ENCODE assay signal across 20 cellular contexts in the genomic region with DNA sequence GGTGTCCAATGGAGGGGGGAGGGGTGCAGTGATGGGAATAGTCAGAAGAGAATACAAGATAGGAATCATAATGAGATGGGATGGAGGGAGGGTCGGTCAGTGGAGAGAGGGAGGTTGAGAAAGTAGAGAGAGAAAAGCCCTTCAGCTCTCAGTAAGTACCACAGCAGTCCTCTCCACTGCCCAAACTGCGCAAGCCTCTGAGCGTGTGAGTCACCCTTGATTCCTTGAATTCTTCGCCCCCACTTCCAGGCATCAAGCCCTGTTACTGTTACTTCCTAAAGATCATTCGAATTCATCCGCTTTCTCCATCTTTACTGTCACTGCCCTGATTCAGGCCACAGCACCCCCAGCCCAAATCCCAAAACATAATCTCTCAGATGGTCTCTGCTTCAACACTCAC. TPM values are rescaled to one million over a fixed set of nuclear protein-coding genes. Genes with fewer than 3 reads are reported as not detected.
DNase-seq lines count a peak whose midpoint lies in the region; ATAC-seq, FAIRE-seq and TF ChIP-seq lines count a peak whose summit lies in the region.
"Had no signal": no experiment of that assay in that cellular context is flagged by ENCODE, and none has a peak within 500 bp of the region (broad histone marks: within the 10 kb centered on the region; RNA-seq: fewer than 3 reads in every experiment).

No MANE protein-coding gene starts in this region.

- H3K9me3 Mint-ChIP-seq in HFFc6 (no peaks in the 10 kb centered on the region), natural killer cell (no peaks in the 10 kb centered on the region)
- H3K9me3 Mint-ChIP-seq: type B pancreatic cell had no signal

- intact Hi-C loops in kidney (cut with DNase I), result no loop called here
- intact Hi-C loops in natural killer cell (cut with micrococcal nuclease), result no loop called here

- no peak for FAIRE-seq in kidney (lab: Jason Lieb, UNC)

- H3K4me3 Mint-ChIP-seq in HFFc6, result peak overlapping the region; percentile 70
- no peak overlapping the region for H3K4me3 Mint-ChIP-seq in natural killer cell
- H3K4me3 Mint-ChIP-seq: activated CD8-positive, alpha-beta memory T cell treated with anti-CD3 and anti-CD28 coated beads, Interleukin-2, amount 10 ng/mL, durations not matched to agents 7 days and 5 days; brain; type B pancreatic cell; WTC11 had no signal

- peaks cover 35% of the 10 kb centered on the region for H3K27me3 ChIP-seq in AG04450 (ENCODE audit: control insufficient read depth, insufficient read depth, low read length)

- H3K4me3 ChIP-seq in AG04450 (ENCODE audit: low read depth, low read length) (no peak overlapping the region), kidney (ENCODE audit: low read length in 2 of 2) (no peak overlapping the region)

- POLR2A ChIA-PET in AG04450 (lab: Yijun Ruan, JAX), result no interaction called here

- H3K4me1 Mint-ChIP-seq in HFFc6 (ENCODE audit: low read depth), result peaks cover 24% of the 10 kb centered on the region
- H3K4me1 Mint-ChIP-seq in natural killer cell, result peaks cover 7 to 10% of the 10 kb centered on the region in 2 donors

- H3K36me3 Mint-ChIP-seq in HFFc6 (ENCODE audit: low read depth) (no peaks in the 10 kb centered on the region), natural killer cell (no peaks in the 10 kb centered on the region)
- H3K36me3 Mint-ChIP-seq: activated CD8-positive, alpha-beta memory T cell treated with anti-CD3 and anti-CD28 coated beads, Interleukin-2, amount 10 ng/mL, durations not matched to agents 7 days and 5 days; brain; type B pancreatic cell; WTC11 had no signal

- TF ChIP-seq CTCF in AG04450 (IDR thresholded peaks at IDR 0.05; ENCODE audit: low read depth, low read length), result no peak
- TF ChIP-seq CTCF in HFFc6 (IDR thresholded peaks at IDR 0.05), result no peak
- no peak for TF ChIP-seq CTCF in kidney (IDR thresholded peaks at IDR 0.05; ENCODE audit: borderline replicate concordance, extremely low read depth, insufficient read depth)
- TF ChIP-seq CTCF in natural killer cell (IDR thresholded peaks at IDR 0.05), result no peak

- no peak overlapping the region for H3K9ac ChIP-seq in kidney (ENCODE audit: low read length in 2 of 2)

- peaks cover 10% of the 10 kb centered on the region; the same call in 1 of the 2 replicates for H3K9me3 ChIP-seq in AG04450 (ENCODE audit: control insufficient read depth, insufficient read depth, low read length)
- H3K9me3 ChIP-seq in kidney (ENCODE audit: control insufficient read depth in 1 of 2, low read length in 2 of 2), result no peaks in the 10 kb centered on the region
- H3K9me3 ChIP-seq: BE2C had no signal

- H3K4me1 ChIP-seq in kidney (ENCODE audit: control insufficient read depth in 1 of 2, insufficient read depth in 1 of 2, low read depth in 1 of 2, low read length in 2 of 2), result peaks cover 0 to 2% of the 10 kb centered on the region in 2 donors
- H3K4me1 ChIP-seq: BE2C had no signal

- DNase-seq in AG04450 (ENCODE audit: low read depth, low spot score) (peak; percentile 49), HFFc6 (peak; percentile 54), astrocyte of the hippocampus (ENCODE audit: low read depth, low spot score) (peak; percentile 51), kidney (peak; percentile 23), NCI-H2171 (lab: John Stamatoyannopoulos, UW) (no peak), NOMO-1 treated with dmso at 0.1 percent for 144 hours (lab: John Stamatoyannopoulos, UW; ENCODE audit: unreplicated experiment) (no peak), natural killer cell (no peak), NCI-H146 (lab: John Stamatoyannopoulos, UW) (no peak)
- DNase-seq: activated CD8-positive, alpha-beta memory T cell treated with anti-CD3 and anti-CD28 coated beads, Interleukin-2, amount 10 ng/mL, durations not matched to agents 7 days and 5 days; activated effector memory CD4-positive, alpha-beta T cell treated with anti-CD3 and anti-CD28 coated beads, Interleukin-2, amount 50 U/mL, for 16 hours; BE2C; effector CD8-positive, alpha-beta T cell; foreskin melanocyte; NCI-H1694; NCI-H510A treated with DMSO at 0.1 percent for 48 hours; stimulated activated CD4-positive, alpha-beta T cell treated with anti-CD3 and anti-CD28 coated beads, Interleukin-4, amount 100 ng/mL, for 4 hours had no signal

- CTCF ChIA-PET in AG04450 (lab: Charles Lee), result interaction anchor here (0.6 to 2.0 kb wide), 6 partner anchors 13 to 288 kb away, joined by 3 to 16 read pairs (median 4); no protein-coding TSS in a partner anchor

- no peak for ATAC-seq in natural killer cell
- ATAC-seq: activated CD8-positive, alpha-beta memory T cell treated with anti-CD3 and anti-CD28 coated beads, Interleukin-2, amount 10 ng/mL, durations not matched to agents 7 days and 5 days; sciatic nerve; WTC11 had no signal

- no peaks in the 10 kb centered on the region for H3K36me3 ChIP-seq in kidney (ENCODE audit: control insufficient read depth in 1 of 2, insufficient read depth in 2 of 2, low read length in 2 of 2)
- H3K36me3 ChIP-seq: BE2C had no signal

- H3K27ac ChIP-seq in AG04450 (ENCODE audit: low read depth, low read length) (peak overlapping the region; percentile 47), kidney (ENCODE audit: low read depth in 2 of 2, low read length in 2 of 2) (no peak overlapping the region)

- H3K27me3 Mint-ChIP-seq in HFFc6 (ENCODE audit: insufficient read depth) (peaks cover 27% of the 10 kb centered on the region), natural killer cell (ENCODE audit: low read depth in 2 of 2) (peaks cover 46 to 49% of the 10 kb centered on the region in 2 donors)

- H3K27ac Mint-ChIP-seq in HFFc6 (peak overlapping the region; percentile 71), natural killer cell (no peak overlapping the region)
- H3K27ac Mint-ChIP-seq: activated CD8-positive, alpha-beta memory T cell treated with anti-CD3 and anti-CD28 coated beads, Interleukin-2, amount 10 ng/mL, durations not matched to agents 7 days and 5 days; brain; type B pancreatic cell; WTC11 had no signal

RNA-seq across cellular contexts. Expression of gene GUCY2D, which starts 2.5 kb away (rescaled TPM):
- polyA plus RNA-seq in AG04450 (2011; rRNA removed), result not detected in 2 replicates
- not detected in 2 replicates for polyA minus RNA-seq in AG04450 (2011; rRNA and poly(A)+ RNA removed)
- not detected for total RNA-seq in HFFc6 (2021; fragmentation: NEBNext Ultra II Directional; extraction: Animal tissue kit (Norgen Biotek cat#: 25700))
- 0.19 TPM for total RNA-seq in kidney
- polyA plus RNA-seq in kidney (ENCODE audit: insufficient read depth, low read depth, low replicate concordance), result 0.24 TPM
- total RNA-seq in natural killer cell, result not detected
- total RNA-seq: activated CD8-positive, alpha-beta memory T cell treated with anti-CD3 and anti-CD28 coated beads, Interleukin-2, amount 10 ng/mL, durations not matched to agents 7 days and 5 days; sciatic nerve had no signal

RNA-seq across cellular contexts. Expression of gene ALOX15B, which starts 34.0 kb away (rescaled TPM):
- polyA plus RNA-seq in AG04450 (2011; rRNA removed) (not detected in 2 replicates), kidney (ENCODE audit: insufficient read depth, low read depth, low replicate concordance) (0.15 TPM)
- polyA minus RNA-seq in AG04450 (2011; rRNA and poly(A)+ RNA removed), result not detected in 2 replicates
- total RNA-seq in HFFc6 (2021; fragmentation: NEBNext Ultra II Directional; extraction: Animal tissue kit (Norgen Biotek cat#: 25700)), result not detected
- total RNA-seq in kidney (8.0 TPM), natural killer cell (not detected)
- total RNA-seq: activated CD8-positive, alpha-beta memory T cell treated with anti-CD3 and anti-CD28 coated beads, Interleukin-2, amount 10 ng/mL, durations not matched to agents 7 days and 5 days; sciatic nerve had no signal

Comparison
In these comparisons a context has a peak if more than half of its experiments do, and no peak if none do; other contexts are left out.
1. DNase-seq: peak in AG04450 (single experiment), HFFc6 (single experiment), astrocyte of the hippocampus (single experiment) and kidney (single experiment); none in NCI-H2171 (single experiment), NOMO-1 treated with dmso at 0.1 percent for 144 hours (single experiment), natural killer cell (single experiment) and NCI-H146 (single experiment).